1 cellular context compared by ENCODE assay signal in genomic region chr21:42040411-42041180, GRCh38.
TF ChIP-seq lines count a peak whose summit lies in the region.

No MANE protein-coding gene starts in this region.

TF ChIP-seq in endothelial cell of umbilical vein, 7 proteins besides CTCF, POLR2A, EP300 and RAD21:
- TF ChIP-seq FOS (IDR thresholded peaks at IDR 0.05; ENCODE audit: borderline replicate concordance, insufficient read depth, low read length) (no peak), MAX (IDR thresholded peaks at IDR 0.05; ENCODE audit: insufficient read depth, insufficient read length) (no peak), POLR2AphosphoS5 (IDR thresholded peaks at IDR 0.05; ENCODE audit: insufficient read depth, low read depth, low read length) (peak; percentile 15), JUN (IDR thresholded peaks at IDR 0.05; ENCODE audit: borderline replicate concordance, insufficient read depth, insufficient read length, low read depth) (peak; percentile 17), MYC (IDR thresholded peaks at IDR 0.05; ENCODE audit: low read depth, low read length) (no peak), EZH2 (IDR thresholded peaks at IDR 0.05; ENCODE audit: borderline replicate concordance, low read depth, low read length, severe bottlenecking) (no peak), GATA2 (IDR thresholded peaks at IDR 0.05; ENCODE audit: insufficient read depth, insufficient read length, low read depth, low read length) (no peak)
TF ChIP-seq in endothelial cell of umbilical vein: peak in this region for 2.
